In the genomic region with DNA sequence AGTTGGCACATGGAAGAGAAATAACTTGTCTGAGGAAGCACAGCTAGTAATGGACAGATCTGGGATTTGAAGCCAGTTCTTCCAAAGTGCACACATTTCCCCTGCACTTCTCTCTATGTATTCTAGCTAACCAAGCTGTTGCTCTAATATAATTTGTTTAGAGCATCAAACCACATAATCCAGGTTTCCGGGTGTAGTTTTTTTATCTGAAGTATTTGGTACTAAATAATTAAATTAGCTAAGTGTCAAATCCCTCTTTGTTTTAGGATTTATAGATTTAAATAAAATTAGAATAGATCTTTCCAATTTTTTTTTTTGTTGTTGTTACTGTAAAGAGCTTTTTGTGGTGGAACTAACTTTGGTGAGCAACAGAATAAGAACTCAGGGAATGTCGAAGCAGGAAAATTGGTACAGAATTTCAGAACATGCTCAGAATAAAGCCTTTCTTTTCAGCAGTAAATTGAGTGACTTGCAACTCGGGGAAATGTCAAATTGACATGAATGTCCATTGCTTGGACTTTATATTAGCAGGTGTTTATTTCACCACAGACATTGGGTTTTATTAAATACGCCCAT, we compare ENCODE assay signal across 17 cellular contexts. TPM values are rescaled to one million over a fixed set of nuclear protein-coding genes. Genes with fewer than 3 reads are reported as not detected.
DNase-seq lines count a peak whose midpoint lies in the region; ATAC-seq and TF ChIP-seq lines count a peak whose summit lies in the region.
"Had no signal": no experiment of that assay in that cellular context is flagged by ENCODE, and none has a peak within 500 bp of the region (broad histone marks: within the 10 kb centered on the region; RNA-seq: fewer than 3 reads in every experiment).

No MANE protein-coding gene starts in this region.

- DNase-seq in activated T-cell treated with anti-CD3 and anti-CD28 coated beads, Interleukin-2, amount 50 U/mL, for 72 hours: no peak
- DNase-seq in activated T-cell treated with anti-CD3 and anti-CD28 coated beads for 4 hours (no peak), adipocyte (ENCODE audit: low read depth) (peak; percentile 39), choroid plexus epithelial cell (ENCODE audit: low read depth) (peak; percentile 25)
- no peak for DNase-seq in stimulated activated effector memory CD8-positive, alpha-beta T cell treated with anti-CD3 and anti-CD28 coated beads, Interleukin-12 subunit alpha, Interleukin-12 subunit beta, amount 100 ng/mL, for 72 hours (ENCODE audit: low spot score in 2 of 2)
- no peak for DNase-seq in stimulated activated CD8-positive, alpha-beta memory T cell treated with anti-CD3 and anti-CD28 coated beads, Interleukin-4, amount 100 ng/mL, for 48 hours
- DNase-seq: BE2C, EL, GF-D8, NCI-H1105, NCI-H2081, NCI-H2171, NCI-H446, NCI-H526, Peyer's patch had no signal

- no peaks in the 10 kb centered on the region for H3K9me3 ChIP-seq in adipocyte (ENCODE audit: control insufficient read depth, low read length)
- H3K9me3 ChIP-seq: BE2C, Peyer's patch had no signal

- no peak overlapping the region for H3K9ac ChIP-seq in adipocyte (ENCODE audit: low read length)

- TF ChIP-seq CTCF in choroid plexus epithelial cell (conservative IDR thresholded peaks at IDR 0.05; ENCODE audit: low read depth, low read length): no peak

- peak overlapping the region in 1 of 2 donors; percentile 18 for H3K4me3 Mint-ChIP-seq in activated T-cell treated with anti-CD3 and anti-CD28 coated beads, Interleukin-2, amount 50 U/mL, for 72 hours
- no peak overlapping the region for H3K4me3 Mint-ChIP-seq in stimulated activated effector memory CD8-positive, alpha-beta T cell treated with anti-CD3 and anti-CD28 coated beads, Interleukin-12 subunit alpha, Interleukin-12 subunit beta, amount 100 ng/mL, for 72 hours

- no peaks in the 10 kb centered on the region for H3K27me3 Mint-ChIP-seq in activated T-cell treated with anti-CD3 and anti-CD28 coated beads, Interleukin-2, amount 50 U/mL, for 72 hours (ENCODE audit: low read depth)
- H3K27me3 Mint-ChIP-seq: IgD-negative memory B cell had no signal

- H3K4me3 ChIP-seq in adipocyte (ENCODE audit: low read length) (no peak overlapping the region), choroid plexus epithelial cell (ENCODE audit: low read depth, low read length) (no peak overlapping the region)
- H3K4me3 ChIP-seq: Peyer's patch had no signal

- peaks cover 3 to 12% of the 10 kb centered on the region in 2 donors for H3K36me3 Mint-ChIP-seq in activated T-cell treated with anti-CD3 and anti-CD28 coated beads, Interleukin-2, amount 50 U/mL, for 72 hours (ENCODE audit: insufficient read depth in 2 of 2)
- no peaks in the 10 kb centered on the region for H3K36me3 Mint-ChIP-seq in stimulated activated effector memory CD8-positive, alpha-beta T cell treated with anti-CD3 and anti-CD28 coated beads, Interleukin-12 subunit alpha, Interleukin-12 subunit beta, amount 100 ng/mL, for 72 hours

- no peaks in the 10 kb centered on the region for H3K36me3 ChIP-seq in adipocyte (ENCODE audit: control insufficient read depth, insufficient read depth, low read length, severe bottlenecking)
- H3K36me3 ChIP-seq: BE2C, Peyer's patch had no signal

- H3K4me1 Mint-ChIP-seq in activated T-cell treated with anti-CD3 and anti-CD28 coated beads, Interleukin-2, amount 50 U/mL, for 72 hours (ENCODE audit: low read depth): peaks cover 27% of the 10 kb centered on the region
- peaks cover 7% of the 10 kb centered on the region for H3K4me1 Mint-ChIP-seq in stimulated activated effector memory CD8-positive, alpha-beta T cell treated with anti-CD3 and anti-CD28 coated beads, Interleukin-12 subunit alpha, Interleukin-12 subunit beta, amount 100 ng/mL, for 72 hours

- ATAC-seq in activated T-cell treated with anti-CD3 and anti-CD28 coated beads, Interleukin-2, amount 50 U/mL, for 72 hours (replicated peaks in 1 of 2): no peak
- ATAC-seq in stimulated activated effector memory CD8-positive, alpha-beta T cell treated with anti-CD3 and anti-CD28 coated beads, Interleukin-12 subunit alpha, Interleukin-12 subunit beta, amount 100 ng/mL, for 72 hours: no peak
- ATAC-seq in GM21786 (IDR thresholded peaks at IDR 0.05; ENCODE audit: unreplicated experiment): no peak

- H3K27ac Mint-ChIP-seq in activated T-cell treated with anti-CD3 and anti-CD28 coated beads, Interleukin-2, amount 50 U/mL, for 72 hours: peak overlapping the region; percentile 85
- H3K27ac Mint-ChIP-seq in stimulated activated effector memory CD8-positive, alpha-beta T cell treated with anti-CD3 and anti-CD28 coated beads, Interleukin-12 subunit alpha, Interleukin-12 subunit beta, amount 100 ng/mL, for 72 hours: peak overlapping the region; percentile 45

- no peaks in the 10 kb centered on the region for H3K27me3 ChIP-seq in adipocyte (replicated peaks; ENCODE audit: control insufficient read depth, insufficient read depth, low read length)
- H3K27me3 ChIP-seq: BE2C, Peyer's patch had no signal

- peaks cover 0 to 4% of the 10 kb centered on the region in 2 donors for H3K9me3 Mint-ChIP-seq in activated T-cell treated with anti-CD3 and anti-CD28 coated beads, Interleukin-2, amount 50 U/mL, for 72 hours
- peaks cover 7% of the 10 kb centered on the region for H3K9me3 Mint-ChIP-seq in stimulated activated effector memory CD8-positive, alpha-beta T cell treated with anti-CD3 and anti-CD28 coated beads, Interleukin-12 subunit alpha, Interleukin-12 subunit beta, amount 100 ng/mL, for 72 hours

- H3K4me1 ChIP-seq in adipocyte (ENCODE audit: control insufficient read depth, insufficient read depth, low read length): peaks cover 22% of the 10 kb centered on the region
- H3K4me1 ChIP-seq: BE2C, Peyer's patch had no signal

RNA-seq across cellular contexts. Expression of a gene that starts 33.7 kb away (rescaled TPM):
- total RNA-seq in activated T-cell treated with anti-CD3 and anti-CD28 coated beads, Interleukin-2, amount 50 U/mL, for 72 hours: 10 to 100 TPM; 19.9 to 25.3 TPM

Comparison
In these comparisons a context has a peak if more than half of its experiments do, and no peak if none do; other contexts are left out.
1. DNase-seq: peak in adipocyte (single experiment) and choroid plexus epithelial cell (single experiment); none in activated T-cell treated with anti-CD3 and anti-CD28 coated beads, Interleukin-2, amount 50 U/mL, for 72 hours (0 of 2), activated T-cell treated with anti-CD3 and anti-CD28 coated beads for 4 hours (single experiment), stimulated activated effector memory CD8-positive, alpha-beta T cell treated with anti-CD3 and anti-CD28 coated beads, Interleukin-12 subunit alpha, Interleukin-12 subunit beta, amount 100 ng/mL, for 72 hours (0 of 2) and stimulated activated CD8-positive, alpha-beta memory T cell treated with anti-CD3 and anti-CD28 coated beads, Interleukin-4, amount 100 ng/mL, for 48 hours (single experiment).